In the genomic region with DNA sequence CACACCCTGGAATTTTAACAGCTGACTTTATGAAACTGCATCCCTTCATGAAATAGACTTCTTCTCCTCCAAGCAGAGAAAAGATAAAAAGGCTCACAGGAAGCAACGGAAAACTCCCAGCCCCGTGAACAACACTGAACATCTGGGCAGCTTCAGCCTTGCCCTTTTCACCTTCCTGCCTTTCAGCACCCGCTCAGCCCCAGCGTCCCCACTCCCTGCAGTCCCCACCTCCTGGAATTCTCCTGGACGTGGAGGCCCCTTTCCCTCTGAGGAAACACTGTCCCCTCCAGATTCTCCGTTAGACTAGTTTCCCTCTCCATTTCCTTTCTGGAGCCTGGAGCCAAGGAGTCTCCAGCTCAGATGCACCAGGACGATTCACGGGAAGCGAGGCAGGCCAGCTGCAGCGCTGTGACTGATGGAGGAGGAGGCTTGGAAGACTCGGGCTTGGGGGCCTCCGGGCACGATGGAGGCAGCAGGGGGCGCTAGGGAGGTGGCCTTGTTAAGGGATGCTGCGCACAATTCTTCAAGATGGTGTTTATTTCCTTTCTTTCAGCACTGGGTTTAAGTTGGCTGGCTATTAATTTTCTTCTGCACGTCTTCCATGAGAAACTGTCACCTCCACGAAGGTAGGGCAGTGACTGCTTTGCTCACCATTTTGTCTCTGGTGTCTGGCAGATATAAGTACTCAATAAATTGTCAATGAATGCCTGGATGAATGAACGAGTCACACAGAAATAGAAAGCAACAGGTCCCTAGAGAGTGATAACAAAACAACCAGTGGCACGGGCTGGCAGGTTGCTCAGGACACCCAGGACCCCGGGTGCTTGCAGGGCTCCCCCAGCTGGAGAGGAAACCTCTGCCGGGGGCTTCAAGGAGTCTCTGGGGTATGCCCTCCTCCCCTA, we compare ENCODE assay signal across 8 cellular contexts. TPM values are rescaled to one million over a fixed set of nuclear protein-coding genes. Genes with fewer than 3 reads are reported as not detected.
A peak's percentile ranks its signal among the peaks of the same experiment; 100 is the strongest.
DNase-seq lines count a peak whose midpoint lies in the region; ATAC-seq and TF ChIP-seq lines count a peak whose summit lies in the region.

No MANE protein-coding gene starts in this region.

- H3K27me3 ChIP-seq in Karpas-422 (ENCODE audit: low read length) (no peaks in the 10 kb centered on the region), lower lobe of right lung (ENCODE audit: low read depth) (no peaks in the 10 kb centered on the region)

- H3K4me3 ChIP-seq in Karpas-422 (ENCODE audit: low read length) (peak overlapping the region; percentile 58; the same call in 1 of the 2 replicates), choroid plexus epithelial cell (ENCODE audit: low read depth, low read length) (peak overlapping the region; percentile 11), lower lobe of right lung (peak overlapping the region; percentile 23)

- H2AFZ ChIP-seq in Karpas-422 (ENCODE audit: low read length) = peak overlapping the region; percentile 92

- no peaks in the 10 kb centered on the region for H4K20me1 ChIP-seq in Karpas-422 (ENCODE audit: insufficient read depth, low read depth, low read length)

- intact Hi-C loops in lower lobe of right lung (cut with DNase I) = no loop called here

- H3K9me3 ChIP-seq in Karpas-422 (ENCODE audit: low read length) (no peaks in the 10 kb centered on the region), lower lobe of right lung (no peaks in the 10 kb centered on the region)

- H3K36me3 ChIP-seq in Karpas-422 (ENCODE audit: insufficient read depth, low read length) (no peaks in the 10 kb centered on the region), lower lobe of right lung (no peaks in the 10 kb centered on the region)

- H3K9ac ChIP-seq in Karpas-422 (ENCODE audit: low read length) = peak overlapping the region; percentile 43

- no peaks in the 10 kb centered on the region for H3K79me2 ChIP-seq in Karpas-422 (ENCODE audit: low read length)

- H3K4me1 ChIP-seq in Karpas-422 (ENCODE audit: low read length) (peaks cover 10% of the 10 kb centered on the region), lower lobe of right lung (peaks cover 26% of the 10 kb centered on the region)

- ATAC-seq in GM18511 (IDR thresholded peaks at IDR 0.05; ENCODE audit: unreplicated experiment) = peak; percentile 59
- ATAC-seq in lower lobe of right lung = peak; percentile 61 to 72

- TF ChIP-seq CTCF in choroid plexus epithelial cell (conservative IDR thresholded peaks at IDR 0.05; ENCODE audit: low read depth, low read length) (peak; percentile 90), lower lobe of right lung (IDR thresholded peaks at IDR 0.05) (peak; percentile 71)

- peak; percentile 14 for DNase-seq in A172 (ENCODE audit: low spot score)
- peak; percentile 94 for DNase-seq in Karpas-422
- peak; percentile 40 for DNase-seq in activated CD4-positive, CD25-positive, alpha-beta regulatory T cell treated with anti-CD3 and anti-CD28 coated beads, Interleukin-2, amount 50 U/mL, for 16 hours (ENCODE audit: low read depth, low spot score)
- DNase-seq in choroid plexus epithelial cell (ENCODE audit: low read depth) = peak; percentile 80
- DNase-seq in lower lobe of right lung = peak; percentile 64
- DNase-seq in stimulated activated CD8-positive, alpha-beta memory T cell treated with anti-CD3 and anti-CD28 coated beads, Interleukin-15, amount 100 ng/mL, for 1 hour (ENCODE audit: low read depth) = peak; percentile 49
- DNase-seq in HPDE6-E6E7 (ENCODE audit: extremely low spot score) = no peak

- H3K27ac ChIP-seq in Karpas-422 (ENCODE audit: low read length) = no peak overlapping the region
- H3K27ac ChIP-seq in lower lobe of right lung = peak overlapping the region; percentile 79

- H3K4me2 ChIP-seq in Karpas-422 (ENCODE audit: low read depth, low read length, poor library complexity, severe bottlenecking) = peak overlapping the region; percentile 65

- H3K9me2 ChIP-seq in Karpas-422 (replicated peaks; ENCODE audit: insufficient read depth, low read length) = no peaks in the 10 kb centered on the region

RNA-seq across cellular contexts. Expression of a gene that starts 3.0 kb away (rescaled TPM):
- not detected in 2 replicates for total RNA-seq in A172 (2014; rRNA removed; shearing (Covaris generic))
- total RNA-seq in Karpas-422 (2014; rRNA removed; shearing (Covaris generic); ENCODE audit: low replicate concordance) = not detected in 2 replicates
- 3.2 TPM for total RNA-seq in lower lobe of right lung

RNA-seq across cellular contexts. Expression of a gene that starts 33.4 kb away (rescaled TPM):
- not detected in 2 replicates for total RNA-seq in A172 (2014; rRNA removed; shearing (Covaris generic))
- not detected in 2 replicates for total RNA-seq in Karpas-422 (2014; rRNA removed; shearing (Covaris generic); ENCODE audit: low replicate concordance)
- total RNA-seq in lower lobe of right lung = 0.18 TPM
